19 cellular contexts compared by ENCODE assay signal in the genomic region with DNA sequence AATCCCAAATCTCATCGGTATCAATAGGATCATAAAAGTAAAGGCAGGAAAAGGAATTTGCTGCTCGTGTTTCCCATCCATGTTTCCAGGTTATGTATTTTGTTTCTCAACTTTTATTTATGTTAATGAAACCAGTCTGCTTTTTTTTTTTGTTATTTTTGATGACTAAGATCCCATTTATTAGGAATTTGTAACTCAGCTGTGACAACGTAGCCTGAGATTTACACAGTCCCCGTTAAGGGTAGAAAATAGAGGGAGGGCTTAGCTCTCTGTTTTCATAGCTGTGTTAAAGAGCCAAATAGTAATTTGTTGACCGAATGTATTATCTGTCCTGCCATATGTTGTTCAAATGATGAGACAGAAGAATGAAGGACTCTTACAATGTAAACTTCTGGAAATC.
DNase-seq lines count a peak whose midpoint lies in the region; ATAC-seq and TF ChIP-seq lines count a peak whose summit lies in the region.
"Had no signal": no experiment of that assay in that cellular context is flagged by ENCODE, and none has a peak within 500 bp of the region (broad histone marks: within the 10 kb centered on the region; RNA-seq: fewer than 3 reads in every experiment).

No MANE protein-coding gene starts in this region.

- H3K4me1 Mint-ChIP-seq in MCF 10A (ENCODE audit: insufficient read depth, unreplicated experiment): no peaks in the 10 kb centered on the region

- TF ChIP-seq CTCF in MCF 10A (IDR thresholded peaks at IDR 0.05; ENCODE audit: unreplicated experiment) (no peak), breast epithelium (IDR thresholded peaks at IDR 0.05) (no peak), adrenal gland (IDR thresholded peaks at IDR 0.05) (no peak)

- WGBS in adrenal gland, 4 donors: 85 to 89% (median 86%) methylated on average over 5 of the region's 5 CpGs

- H3K4me3 ChIP-seq in breast epithelium (no peak overlapping the region), adrenal gland (no peak overlapping the region)
- H3K4me3 ChIP-seq: SK-N-MC had no signal

- no peak overlapping the region for H3K27ac Mint-ChIP-seq in MCF 10A (ENCODE audit: low read depth, unreplicated experiment)

- H3K9me3 ChIP-seq in breast epithelium (no peaks in the 10 kb centered on the region), adrenal gland (replicated peaks in 1 of 3) (peaks cover 0 to 13% (median 0%) of the 10 kb centered on the region in 3 donors)
- H3K9me3 ChIP-seq: BE2C had no signal

- H3K4me1 ChIP-seq in breast epithelium (no peaks in the 10 kb centered on the region), adrenal gland (replicated peaks in 1 of 2) (no peaks in the 10 kb centered on the region)
- H3K4me1 ChIP-seq: BE2C had no signal

- peaks cover 9% of the 10 kb centered on the region for H3K9me3 Mint-ChIP-seq in MCF 10A (ENCODE audit: unreplicated experiment)

- H3K27me3 ChIP-seq in breast epithelium: no peaks in the 10 kb centered on the region
- H3K27me3 ChIP-seq in adrenal gland: no peaks in the 10 kb centered on the region
- H3K27me3 ChIP-seq: BE2C had no signal

- TF ChIP-seq POLR2A in breast epithelium (IDR thresholded peaks at IDR 0.05) (no peak), adrenal gland (IDR thresholded peaks at IDR 0.05) (no peak)

- CTCF ChIA-PET in MCF 10A (lab: Yijun Ruan, JAX): no interaction called here

- H3K36me3 ChIP-seq in breast epithelium (no peaks in the 10 kb centered on the region), adrenal gland (replicated peaks in 1 of 2) (no peaks in the 10 kb centered on the region)
- H3K36me3 ChIP-seq: BE2C had no signal

- POLR2A ChIA-PET in MCF 10A (lab: Yijun Ruan, JAX): no interaction called here

- intact Hi-C loops in MCF 10A (cut with micrococcal nuclease) (loop anchor here (10.0 kb wide), 1 partner anchor 166 kb away; a partner anchor contains a TSS), breast epithelium (cut with DNase I; ENCODE audit: low total_unique reads) (no loop called here), adrenal gland (cut with DNase I) (no loop called here)

- H3K27ac ChIP-seq in breast epithelium: no peak overlapping the region
- no peak overlapping the region for H3K27ac ChIP-seq in adrenal gland
- H3K27ac ChIP-seq: SK-N-MC had no signal

- peak; percentile 46 for DNase-seq in MCF 10A (ENCODE audit: unreplicated experiment)
- DNase-seq in breast epithelium (ENCODE audit: low spot score in 2 of 2): no peak
- DNase-seq in dermis blood vessel endothelial cell: peak; percentile 10
- DNase-seq in myocyte (ENCODE audit: low read depth): peak; percentile 15
- peak; percentile 13 for DNase-seq in stromal cell of bone marrow (ENCODE audit: low read depth)
- DNase-seq in adrenal gland: no peak
- DNase-seq: BE2C; Calu3; CD4-positive, CD25-positive, alpha-beta regulatory T cell; GOT3; KBM-7; NCI-H1048; NCI-H1436; NCI-H2029; NCI-H446 treated with DMSO at 0.1 percent for 48 hours; SHP77 had no signal

- no peaks in the 10 kb centered on the region for H3K27me3 Mint-ChIP-seq in MCF 10A (ENCODE audit: insufficient read depth, unreplicated experiment)
- H3K27me3 Mint-ChIP-seq: CD4-positive, CD25-positive, alpha-beta regulatory T cell had no signal

- no TSS peak for BruUV-seq in MCF 10A (replicated peaks; lab: Mats Ljungman, UMichigan)

- ATAC-seq in HG03378 (IDR thresholded peaks at IDR 0.05; ENCODE audit: unreplicated experiment) (no peak), HG03039 (IDR thresholded peaks at IDR 0.05; ENCODE audit: unreplicated experiment) (no peak)

- H3K4me3 Mint-ChIP-seq in MCF 10A (ENCODE audit: unreplicated experiment): no peak overlapping the region
- H3K4me3 Mint-ChIP-seq: CD4-positive, CD25-positive, alpha-beta regulatory T cell had no signal

- H3K36me3 Mint-ChIP-seq in MCF 10A (ENCODE audit: insufficient read depth, unreplicated experiment): no peaks in the 10 kb centered on the region

Comparison
In these comparisons a context has a peak if more than half of its experiments do, and no peak if none do; other contexts are left out.
1. DNase-seq: peak in MCF 10A (single experiment), dermis blood vessel endothelial cell (single experiment), myocyte (single experiment) and stromal cell of bone marrow (single experiment); none in breast epithelium (0 of 2) and adrenal gland (0 of 7).